Comparison of ENCODE assay signal across 23 cellular contexts in the genomic region with DNA sequence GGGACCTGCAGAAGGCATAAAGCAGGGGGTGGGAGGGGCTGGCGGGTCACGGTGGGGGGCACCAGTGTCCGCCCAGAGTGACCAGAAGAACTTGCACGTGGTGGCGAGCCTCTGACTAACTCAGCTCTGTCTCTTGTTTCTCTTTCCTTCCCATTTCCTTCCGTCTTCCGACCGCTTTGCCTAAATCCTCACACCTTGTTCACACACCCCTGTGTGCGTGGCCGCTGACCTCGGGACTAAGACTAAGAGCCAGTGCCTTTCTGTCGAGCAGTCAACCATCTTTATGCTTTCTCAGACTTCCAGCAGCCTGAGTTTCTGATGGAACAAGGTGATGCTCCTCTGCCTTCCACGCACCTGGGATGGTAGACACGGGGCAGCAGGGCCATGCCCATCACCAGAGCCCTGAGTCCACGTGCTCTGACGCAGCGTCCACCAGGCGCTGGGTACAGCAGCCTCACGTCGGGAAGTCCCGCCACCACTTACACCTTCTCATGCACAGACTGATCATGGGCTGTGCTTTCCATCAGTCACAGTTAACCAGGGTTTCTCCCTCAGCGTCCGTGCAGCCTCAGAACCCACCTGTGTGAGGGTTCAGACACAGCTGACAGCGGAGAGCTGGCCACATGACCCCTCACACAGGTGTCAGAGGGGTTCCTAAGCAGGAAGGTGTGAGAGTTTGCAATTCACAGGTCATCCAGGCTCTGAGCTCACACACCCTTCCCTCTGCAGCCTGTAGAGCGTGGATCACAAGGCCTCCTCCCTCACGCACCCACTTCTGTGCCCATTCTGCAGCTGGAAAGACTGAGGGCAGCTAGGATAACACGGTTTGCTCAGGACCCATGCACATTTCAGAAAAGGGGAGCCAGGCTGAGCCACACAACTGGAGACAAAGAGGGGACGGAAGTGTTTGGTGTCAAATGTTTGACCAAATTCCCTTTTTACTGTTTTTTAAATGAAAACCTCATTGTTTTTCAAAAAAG.
DNase-seq lines count a peak whose midpoint lies in the region; ATAC-seq and TF ChIP-seq lines count a peak whose summit lies in the region.
"Had no signal": no experiment of that assay in that cellular context is flagged by ENCODE, and none has a peak within 500 bp of the region (broad histone marks: within the 10 kb centered on the region; RNA-seq: fewer than 3 reads in every experiment).

No MANE protein-coding gene starts in this region.

- TF ChIP-seq POLR2A in right lobe of liver (IDR thresholded peaks at IDR 0.05) = no peak
- TF ChIP-seq POLR2A in spleen (IDR thresholded peaks at IDR 0.05) = no peak

- peaks cover 5% of the 10 kb centered on the region for H3K36me3 Mint-ChIP-seq in chondrocyte (ENCODE audit: low read depth)

- no peak overlapping the region for H3K4me3 ChIP-seq in right lobe of liver
- no peak overlapping the region for H3K4me3 ChIP-seq in spleen

- H3K9me3 ChIP-seq in right lobe of liver (no peaks in the 10 kb centered on the region), spleen (no peaks in the 10 kb centered on the region)
- H3K9me3 ChIP-seq: BE2C had no signal

- peak; percentile 62 for DNase-seq in cardiac septum (ENCODE audit: low spot score)
- no peak for DNase-seq in Right ventricle myocardium superior
- DNase-seq in chondrocyte (ENCODE audit: low spot score) = peak; percentile 63
- peak in 2 of 3 donors; percentile 9 to 37 for DNase-seq in right lobe of liver
- DNase-seq in spleen = peak; percentile 63
- DNase-seq in germinal center (ENCODE audit: low spot score) = no peak
- DNase-seq in NOMO-1 treated with dmso at 0.1 percent for 144 hours (lab: John Stamatoyannopoulos, UW; ENCODE audit: unreplicated experiment) = no peak
- DNase-seq: BE2C; CD4-positive, alpha-beta T cell; DMS153; GDM1; H9; MV-4-11; NCI-H1417; NCI-H187; NCI-H2107; NCI-H510A; NCI-H748 treated with DMSO at 0.1 percent for 48 hours; NK-92 treated with Interleukin-12 subunit alpha and Interleukin-12 subunit beta, amount 100 ng/mL, for 24 hours; OCI-M1; SHP77 treated with DMSO at 0.1 percent for 48 hours had no signal

- no peak for TF ChIP-seq CTCF in chondrocyte (IDR thresholded peaks at IDR 0.05)
- no peak for TF ChIP-seq CTCF in right lobe of liver (IDR thresholded peaks at IDR 0.05)
- TF ChIP-seq CTCF in spleen (IDR thresholded peaks at IDR 0.05 in 8 of 11, conservative IDR thresholded peaks at IDR 0.05 in 3 of 11) = no peak

- WGBS in right lobe of liver (ENCODE audit: insufficient coverage, low coverage, low lambda C conversion rate, missing lambda C conversion rate) = 83% methylated on average over 12 of the region's 28 CpGs
- 93 to 95% (median 93%) methylated on average over 28 of the region's 28 CpGs for WGBS in spleen, 5 donors

- H3K4me1 Mint-ChIP-seq in chondrocyte (ENCODE audit: low read depth) = no peaks in the 10 kb centered on the region

- no peak for ATAC-seq in Right ventricle myocardium superior (ENCODE audit: poor library complexity)
- ATAC-seq in right lobe of liver = no peak
- ATAC-seq in HG03045 (IDR thresholded peaks at IDR 0.05; ENCODE audit: unreplicated experiment) = no peak

- H3K36me3 ChIP-seq in right lobe of liver (peaks cover 0 to 28% (median 3%) of the 10 kb centered on the region in 4 donors), spleen (peaks cover 0 to 87% (median 61%) of the 10 kb centered on the region in 6 donors)

- H3K27ac Mint-ChIP-seq in chondrocyte (ENCODE audit: unreplicated experiment) = no peak overlapping the region
- H3K27ac Mint-ChIP-seq: CD4-positive, alpha-beta T cell had no signal

- no peaks in the 10 kb centered on the region for H3K9me3 Mint-ChIP-seq in chondrocyte (ENCODE audit: low read depth)

- no peaks in the 10 kb centered on the region for H3K27me3 Mint-ChIP-seq in chondrocyte (ENCODE audit: low read depth)
- H3K27me3 Mint-ChIP-seq: CD4-positive, alpha-beta T cell had no signal

- H3K4me1 ChIP-seq in right lobe of liver = no peaks in the 10 kb centered on the region
- H3K4me1 ChIP-seq in spleen = peaks cover 9 to 20% (median 16%) of the 10 kb centered on the region in 6 donors

- intact Hi-C loops in cardiac septum (cut with DNase I) (loop anchor here (10.0 kb wide), 1 partner anchor 1403 kb away; no protein-coding TSS in a partner anchor), Right ventricle myocardium superior (cut with DNase I) (loop anchor here (5.0 kb wide), 1 partner anchor 236 kb away; no protein-coding TSS in a partner anchor), right lobe of liver (cut with DNase I) (loop anchor here (10.0 kb wide), 1 partner anchor 233 kb away; no protein-coding TSS in a partner anchor), spleen (cut with DNase I; ENCODE audit: low total_unique reads) (loop anchor here (5.0 kb wide), 1 partner anchor 236 kb away; no protein-coding TSS in a partner anchor)

- H3K27me3 ChIP-seq in right lobe of liver = no peaks in the 10 kb centered on the region
- H3K27me3 ChIP-seq in spleen (replicated peaks in 1 of 7) = no peaks in the 10 kb centered on the region
- H3K27me3 ChIP-seq: BE2C had no signal

- H3K4me3 Mint-ChIP-seq in chondrocyte (ENCODE audit: unreplicated experiment) = no peak overlapping the region
- H3K4me3 Mint-ChIP-seq: CD4-positive, alpha-beta T cell; H9 had no signal

- H3K27ac ChIP-seq in right lobe of liver (no peak overlapping the region), spleen (no peak overlapping the region)
- H3K27ac ChIP-seq: KMS-11 had no signal

Comparison
In these comparisons a context has a peak if more than half of its experiments do, and no peak if none do; other contexts are left out.
1. DNase-seq: peak in cardiac septum (single experiment), chondrocyte (single experiment), right lobe of liver (2 of 3) and spleen (single experiment); none in Right ventricle myocardium superior (single experiment), germinal center (single experiment) and NOMO-1 treated with dmso at 0.1 percent for 144 hours (single experiment).